19 cellular contexts compared by ENCODE assay signal in the genomic region with DNA sequence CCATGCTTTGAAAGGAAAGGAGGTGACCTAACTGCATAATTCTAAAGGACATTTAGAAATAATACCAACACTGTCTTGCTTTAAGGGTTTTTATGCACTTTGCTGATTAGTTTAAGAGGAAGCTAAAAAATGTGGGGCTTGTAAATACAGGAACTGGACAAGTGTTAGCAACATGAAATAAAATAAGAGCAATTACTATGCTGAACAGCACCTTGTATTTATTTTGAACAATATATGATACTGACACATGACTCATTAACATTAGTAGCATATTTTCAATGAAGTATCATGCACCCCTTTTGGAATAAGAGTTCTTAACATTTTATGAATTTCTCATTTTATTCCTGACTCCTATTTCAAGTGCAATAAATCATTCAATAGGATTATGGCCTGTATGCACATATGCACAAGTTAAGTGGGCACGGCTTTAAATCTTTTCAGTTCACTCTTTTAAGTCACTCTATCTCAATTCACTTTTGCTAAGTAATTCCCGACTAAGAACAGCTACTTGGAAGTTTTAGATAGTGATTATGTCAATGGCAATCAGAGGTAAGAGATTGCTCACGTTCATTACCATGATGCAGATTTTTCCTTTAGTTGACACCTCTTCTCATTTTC.
DNase-seq lines count a peak whose midpoint lies in the region; ATAC-seq lines count a peak whose summit lies in the region.
"Had no signal": no experiment of that assay in that cellular context is flagged by ENCODE, and none has a peak within 500 bp of the region (broad histone marks: within the 10 kb centered on the region; RNA-seq: fewer than 3 reads in every experiment).

No MANE protein-coding gene starts in this region.

- DNase-seq in NOMO-1 treated with DMSO at 0.1 percent for 48 hours (lab: John Stamatoyannopoulos, UW; ENCODE audit: unreplicated experiment): peak; percentile 43
- no peak for DNase-seq in NOMO-1 treated with dmso at 0.1 percent for 144 hours (lab: John Stamatoyannopoulos, UW; ENCODE audit: unreplicated experiment)
- DNase-seq in NCI-H524 treated with DMSO at 0.1 percent for 48 hours (lab: John Stamatoyannopoulos, UW): peak; percentile 58
- DNase-seq in epithelial cell of prostate (ENCODE audit: low read depth, low spot score): no peak
- no peak for DNase-seq in Right ventricle myocardium superior
- DNase-seq: activated CD4-positive, CD25-positive, alpha-beta regulatory T cell treated with anti-CD3 and anti-CD28 coated beads, Interleukin-2, amount 50 U/mL, for 72 hours; CD4-positive, CD25-positive, alpha-beta regulatory T cell; DMS79; NCI-H2081 treated with DMSO at 0.1 percent for 48 hours; NCI-H510A treated with DMSO at 0.1 percent for 48 hours; retina; stimulated activated naive CD4-positive, alpha-beta T cell; T-helper 9 cell had no signal

- H3K4me2 ChIP-seq in skeletal muscle satellite cell (ENCODE audit: low read length): peak overlapping the region; percentile 15

- H3K9me3 ChIP-seq in skeletal muscle satellite cell (replicated peaks; ENCODE audit: low read length): no peaks in the 10 kb centered on the region
- H3K9me3 ChIP-seq: neutrophil, SJSA1, tibial nerve had no signal

- intact Hi-C loops in Right ventricle myocardium superior (cut with DNase I): no loop called here

- peak overlapping the region; percentile 36 for H3K27ac ChIP-seq in epithelial cell of prostate
- H3K27ac ChIP-seq: neutrophil, SJSA1, tibial nerve had no signal

- ATAC-seq in GM21786 (IDR thresholded peaks at IDR 0.05; ENCODE audit: unreplicated experiment) (no peak), Right ventricle myocardium superior (ENCODE audit: poor library complexity) (no peak), HG02938 (IDR thresholded peaks at IDR 0.05; ENCODE audit: unreplicated experiment) (no peak)

- H3K36me3 ChIP-seq in skeletal muscle satellite cell (ENCODE audit: insufficient read depth, low read length): no peaks in the 10 kb centered on the region
- H3K36me3 ChIP-seq: neutrophil, SJSA1, tibial nerve had no signal

- H3K4me3 ChIP-seq in skeletal muscle satellite cell (ENCODE audit: low read length): no peak overlapping the region
- H3K4me3 ChIP-seq: SJSA1, tibial nerve had no signal

- H3K9ac ChIP-seq in skeletal muscle satellite cell (ENCODE audit: low read depth, low read length): no peak overlapping the region

- H3K4me1 ChIP-seq in skeletal muscle satellite cell (ENCODE audit: control insufficient read depth, insufficient read depth, low read length): peaks cover 30% of the 10 kb centered on the region

- H3K27me3 ChIP-seq in skeletal muscle satellite cell (ENCODE audit: control insufficient read depth, insufficient read depth, low read length): no peaks in the 10 kb centered on the region
- H3K27me3 ChIP-seq: neutrophil, SJSA1, tibial nerve had no signal

Comparison
In these comparisons a context has a peak if more than half of its experiments do, and no peak if none do; other contexts are left out.
1. DNase-seq: peak in NOMO-1 treated with DMSO at 0.1 percent for 48 hours (single experiment) and NCI-H524 treated with DMSO at 0.1 percent for 48 hours (single experiment); none in NOMO-1 treated with dmso at 0.1 percent for 144 hours (single experiment), epithelial cell of prostate (single experiment) and Right ventricle myocardium superior (single experiment).